ENCODE assay signal across 1 cellular context in genomic region chr6:125867483-125867935, GRCh38.
TF ChIP-seq lines count a peak whose summit lies in the region.

No MANE protein-coding gene starts in this region.

TF ChIP-seq in SK-N-SH, 30 proteins besides CTCF, POLR2A, EP300 and RAD21 (continued from another document):
- TF ChIP-seq TAF1 (IDR thresholded peaks at IDR 0.05; ENCODE audit: borderline replicate concordance, low read depth, low read length): no peak
